Comparison of ENCODE assay signal across 12 cellular contexts in the genomic region with DNA sequence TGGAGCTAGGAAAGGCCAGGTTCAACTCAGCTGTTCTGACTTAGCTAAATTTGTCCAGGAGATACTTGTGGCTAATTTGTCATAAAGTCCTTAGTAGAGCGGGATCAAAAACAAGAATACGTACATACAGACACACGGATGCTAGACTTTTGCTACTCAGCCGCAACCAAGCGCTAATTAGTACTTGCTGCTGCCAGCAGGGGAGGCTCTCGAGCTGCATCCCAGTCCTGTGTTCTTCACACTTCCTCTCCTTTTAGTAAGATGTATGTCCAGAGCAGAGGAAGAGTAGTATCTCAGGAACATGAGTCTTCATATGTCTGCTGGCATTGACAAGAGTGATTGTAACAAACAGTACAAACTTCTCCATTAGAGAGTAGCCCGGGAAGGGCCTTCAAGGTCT. TPM values are rescaled to one million over a fixed set of nuclear protein-coding genes. Genes with fewer than 3 reads are reported as not detected.
DNase-seq lines count a peak whose midpoint lies in the region; ATAC-seq and TF ChIP-seq lines count a peak whose summit lies in the region.
"Had no signal": no experiment of that assay in that cellular context is flagged by ENCODE, and none has a peak within 500 bp of the region (broad histone marks: within the 10 kb centered on the region; RNA-seq: fewer than 3 reads in every experiment).

No MANE protein-coding gene starts in this region.

- TF ChIP-seq POLR2A in esophagus muscularis mucosa (IDR thresholded peaks at IDR 0.05; ENCODE audit: low read depth) (no peak), ovary (IDR thresholded peaks at IDR 0.05) (no peak), gastroesophageal sphincter (IDR thresholded peaks at IDR 0.05) (no peak)

- H3K9me3 ChIP-seq in esophagus muscularis mucosa (no peaks in the 10 kb centered on the region), ovary (no peaks in the 10 kb centered on the region), gastroesophageal sphincter (no peaks in the 10 kb centered on the region)

- no peak overlapping the region for H3K4me3 ChIP-seq in esophagus muscularis mucosa
- H3K4me3 ChIP-seq in ovary = no peak overlapping the region
- H3K4me3 ChIP-seq in gastroesophageal sphincter = no peak overlapping the region

- H3K36me3 ChIP-seq in esophagus muscularis mucosa (peaks cover 0 to 68% (median 16%) of the 10 kb centered on the region in 4 donors), ovary (no peaks in the 10 kb centered on the region), gastroesophageal sphincter (peaks cover 0 to 49% of the 10 kb centered on the region in 2 donors)

- TF ChIP-seq CTCF in esophagus muscularis mucosa (IDR thresholded peaks at IDR 0.05) (peak in 2 of 3 experiments; percentile 13 to 22), ovary (IDR thresholded peaks at IDR 0.05) (no peak), gastroesophageal sphincter (IDR thresholded peaks at IDR 0.05) (peak in 2 of 4 experiments; percentile 6 to 27)

- ATAC-seq in GM21717 (IDR thresholded peaks at IDR 0.05; ENCODE audit: unreplicated experiment) = no peak
- ATAC-seq in left colon = no peak
- no peak for ATAC-seq in gastroesophageal sphincter
- ATAC-seq: stimulated activated effector memory CD8-positive, alpha-beta T cell treated with anti-CD3 and anti-CD28 coated beads, Interleukin-12 subunit alpha, Interleukin-12 subunit beta, amount 100 ng/mL, for 72 hours had no signal

- peak; percentile 38 for DNase-seq in stimulated activated CD4-positive, alpha-beta T cell treated with anti-CD3 and anti-CD28 coated beads, Interleukin-15, amount 100 ng/mL, for 24 hours
- no peak for DNase-seq in stimulated activated CD4-positive, alpha-beta T cell treated with anti-CD3 and anti-CD28 coated beads, Interleukin-1b, Interleukin-23, amount 100 ng/mL, for 48 hours
- peak; percentile 7 for DNase-seq in NCI-H69 (lab: John Stamatoyannopoulos, UW)
- no peak for DNase-seq in esophagus muscularis mucosa (ENCODE audit: extremely low spot score)
- no peak for DNase-seq in ovary
- DNase-seq in left colon = no peak
- DNase-seq: effector CD4-positive, alpha-beta T cell; kidney glomerular epithelial cell; NCI-H1417 treated with DMSO at 0.1 percent for 48 hours had no signal

- H3K4me1 ChIP-seq in esophagus muscularis mucosa (peaks cover 0 to 5% (median 4%) of the 10 kb centered on the region in 4 donors), ovary (ENCODE audit: insufficient read depth) (peaks cover 2% of the 10 kb centered on the region), gastroesophageal sphincter (peaks cover 0 to 10% (median 0%) of the 10 kb centered on the region in 3 donors)

- TF ChIP-seq EP300 in esophagus muscularis mucosa (IDR thresholded peaks at IDR 0.05) (no peak), ovary (IDR thresholded peaks at IDR 0.05) (no peak), gastroesophageal sphincter (IDR thresholded peaks at IDR 0.05) (no peak)

- H3K27me3 ChIP-seq in esophagus muscularis mucosa (no peaks in the 10 kb centered on the region), ovary (no peaks in the 10 kb centered on the region), gastroesophageal sphincter (no peaks in the 10 kb centered on the region)

- intact Hi-C loops in esophagus muscularis mucosa (cut with DNase I) = no loop called here
- intact Hi-C loops in ovary (cut with DNase I) = loop anchor here in 2 of 4 donors (10.0 kb wide), 2 partner anchors 391 to 421 kb away; a partner anchor contains a TSS
- intact Hi-C loops in left colon (cut with DNase I, micrococcal nuclease) = no loop called here

- WGBS in esophagus muscularis mucosa = 90% methylated on average over 7 of the region's 7 CpGs
- WGBS in ovary, 3 donors = 92 to 95% (median 95%) methylated on average over 7 of the region's 7 CpGs
- 92 to 94% methylated on average over 7 of the region's 7 CpGs for WGBS in gastroesophageal sphincter (ENCODE audit: low coverage in 1 of 2), 2 donors

- H3K27ac ChIP-seq in esophagus muscularis mucosa (replicated peaks in 1 of 4) (no peak overlapping the region), ovary (no peak overlapping the region), gastroesophageal sphincter (no peak overlapping the region)

RNA-seq across cellular contexts. Expression of a gene that starts 58.3 kb away (rescaled TPM):
- total RNA-seq in esophagus muscularis mucosa (10 to 100 TPM; 12.6 to 24.9 (median 14.6) TPM), ovary (10 to 100 TPM in 6 of 7 donors, 1 to 10 TPM in 1; 5.6 to 22.2 (median 17.1) TPM), left colon (10 to 100 TPM; 25.5 to 36.0 TPM), gastroesophageal sphincter (10 to 100 TPM; 13.7 to 50.6 (median 23.1) TPM)
- 10 to 100 TPM in 1 of 2 donors, 1 to 10 TPM in 1; 4.9 to 39.8 TPM for polyA plus RNA-seq in ovary

Comparison
In these comparisons a context has a peak if more than half of its experiments do, and no peak if none do; other contexts are left out.
1. DNase-seq: peak in stimulated activated CD4-positive, alpha-beta T cell treated with anti-CD3 and anti-CD28 coated beads, Interleukin-15, amount 100 ng/mL, for 24 hours (single experiment) and NCI-H69 (single experiment); none in stimulated activated CD4-positive, alpha-beta T cell treated with anti-CD3 and anti-CD28 coated beads, Interleukin-1b, Interleukin-23, amount 100 ng/mL, for 48 hours (single experiment), esophagus muscularis mucosa (single experiment), ovary (0 of 5) and left colon (0 of 2).
2. CTCF ChIP-seq: peak in esophagus muscularis mucosa (2 of 3); none in ovary (0 of 3).